ENCODE assay signal across 1 cellular context in the genomic region with DNA sequence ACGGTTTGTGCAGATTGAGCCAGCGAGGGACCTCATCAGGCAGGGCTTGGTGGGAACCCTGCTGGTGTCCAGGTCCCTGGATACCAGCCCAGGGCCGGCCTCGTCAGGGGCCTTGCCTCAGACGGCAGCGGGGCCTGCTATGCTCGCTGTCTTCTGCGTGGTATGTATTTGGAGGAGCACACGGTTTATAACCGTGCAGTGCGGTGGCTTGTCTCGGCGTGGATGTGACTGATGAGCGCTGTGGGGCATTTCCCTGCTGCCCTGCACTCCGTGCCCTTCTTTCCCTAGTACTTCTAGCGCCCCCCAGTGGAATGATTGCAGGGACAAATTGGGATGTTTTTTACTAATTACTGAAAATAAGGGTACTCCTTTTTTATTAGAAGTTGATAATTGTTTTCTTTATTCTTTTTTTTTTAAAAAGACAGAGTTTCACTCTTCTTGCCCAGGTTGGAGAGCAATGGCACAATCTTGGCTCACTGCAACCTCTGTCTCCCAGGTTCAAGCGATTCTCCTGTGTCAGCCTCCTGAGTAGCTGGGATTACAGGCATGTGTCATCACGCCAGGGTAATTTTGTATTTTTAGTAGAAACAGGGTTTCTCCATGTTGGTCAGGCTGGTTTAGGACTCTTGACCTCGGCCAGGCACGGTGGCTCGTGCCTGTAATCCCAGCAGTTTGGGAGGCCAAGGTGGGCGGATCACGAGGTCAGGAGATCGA.
TF ChIP-seq lines count a peak whose summit lies in the region.

No MANE protein-coding gene starts in this region.

TF ChIP-seq in GM23338, 12 proteins besides CTCF, POLR2A, EP300 and RAD21 (continued from another document):
- no peak for TF ChIP-seq ZNF114 (CRISPR knock-in tag; IDR thresholded peaks at IDR 0.05)
- TF ChIP-seq CREB1 (CRISPR knock-in tag; IDR thresholded peaks at IDR 0.05; ENCODE audit: low read depth), result no peak
- no peak for TF ChIP-seq STAT1 (IDR thresholded peaks at IDR 0.05; ENCODE audit: unreplicated experiment)
- TF ChIP-seq, protein P1, sequence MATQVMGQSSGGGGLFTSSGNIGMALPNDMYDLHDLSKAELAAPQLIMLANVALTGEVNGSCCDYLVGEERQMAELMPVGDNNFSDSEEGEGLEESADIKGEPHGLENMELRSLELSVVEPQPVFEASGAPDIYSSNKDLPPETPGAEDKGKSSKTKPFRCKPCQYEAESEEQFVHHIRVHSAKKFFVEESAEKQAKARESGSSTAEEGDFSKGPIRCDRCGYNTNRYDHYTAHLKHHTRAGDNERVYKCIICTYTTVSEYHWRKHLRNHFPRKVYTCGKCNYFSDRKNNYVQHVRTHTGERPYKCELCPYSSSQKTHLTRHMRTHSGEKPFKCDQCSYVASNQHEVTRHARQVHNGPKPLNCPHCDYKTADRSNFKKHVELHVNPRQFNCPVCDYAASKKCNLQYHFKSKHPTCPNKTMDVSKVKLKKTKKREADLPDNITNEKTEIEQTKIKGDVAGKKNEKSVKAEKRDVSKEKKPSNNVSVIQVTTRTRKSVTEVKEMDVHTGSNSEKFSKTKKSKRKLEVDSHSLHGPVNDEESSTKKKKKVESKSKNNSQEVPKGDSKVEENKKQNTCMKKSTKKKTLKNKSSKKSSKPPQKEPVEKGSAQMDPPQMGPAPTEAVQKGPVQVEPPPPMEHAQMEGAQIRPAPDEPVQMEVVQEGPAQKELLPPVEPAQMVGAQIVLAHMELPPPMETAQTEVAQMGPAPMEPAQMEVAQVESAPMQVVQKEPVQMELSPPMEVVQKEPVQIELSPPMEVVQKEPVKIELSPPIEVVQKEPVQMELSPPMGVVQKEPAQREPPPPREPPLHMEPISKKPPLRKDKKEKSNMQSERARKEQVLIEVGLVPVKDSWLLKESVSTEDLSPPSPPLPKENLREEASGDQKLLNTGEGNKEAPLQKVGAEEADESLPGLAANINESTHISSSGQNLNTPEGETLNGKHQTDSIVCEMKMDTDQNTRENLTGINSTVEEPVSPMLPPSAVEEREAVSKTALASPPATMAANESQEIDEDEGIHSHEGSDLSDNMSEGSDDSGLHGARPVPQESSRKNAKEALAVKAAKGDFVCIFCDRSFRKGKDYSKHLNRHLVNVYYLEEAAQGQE (IDR thresholded peaks at IDR 0.05; ENCODE audit: unreplicated experiment), result no peak
- TF ChIP-seq, protein P2, sequence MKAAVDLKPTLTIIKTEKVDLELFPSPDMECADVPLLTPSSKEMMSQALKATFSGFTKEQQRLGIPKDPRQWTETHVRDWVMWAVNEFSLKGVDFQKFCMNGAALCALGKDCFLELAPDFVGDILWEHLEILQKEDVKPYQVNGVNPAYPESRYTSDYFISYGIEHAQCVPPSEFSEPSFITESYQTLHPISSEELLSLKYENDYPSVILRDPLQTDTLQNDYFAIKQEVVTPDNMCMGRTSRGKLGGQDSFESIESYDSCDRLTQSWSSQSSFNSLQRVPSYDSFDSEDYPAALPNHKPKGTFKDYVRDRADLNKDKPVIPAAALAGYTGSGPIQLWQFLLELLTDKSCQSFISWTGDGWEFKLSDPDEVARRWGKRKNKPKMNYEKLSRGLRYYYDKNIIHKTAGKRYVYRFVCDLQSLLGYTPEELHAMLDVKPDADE (IDR thresholded peaks at IDR 0.05), result no peak
- TF ChIP-seq JUNB (IDR thresholded peaks at IDR 0.05; ENCODE audit: unreplicated experiment), result no peak
- TF ChIP-seq, protein P3, sequence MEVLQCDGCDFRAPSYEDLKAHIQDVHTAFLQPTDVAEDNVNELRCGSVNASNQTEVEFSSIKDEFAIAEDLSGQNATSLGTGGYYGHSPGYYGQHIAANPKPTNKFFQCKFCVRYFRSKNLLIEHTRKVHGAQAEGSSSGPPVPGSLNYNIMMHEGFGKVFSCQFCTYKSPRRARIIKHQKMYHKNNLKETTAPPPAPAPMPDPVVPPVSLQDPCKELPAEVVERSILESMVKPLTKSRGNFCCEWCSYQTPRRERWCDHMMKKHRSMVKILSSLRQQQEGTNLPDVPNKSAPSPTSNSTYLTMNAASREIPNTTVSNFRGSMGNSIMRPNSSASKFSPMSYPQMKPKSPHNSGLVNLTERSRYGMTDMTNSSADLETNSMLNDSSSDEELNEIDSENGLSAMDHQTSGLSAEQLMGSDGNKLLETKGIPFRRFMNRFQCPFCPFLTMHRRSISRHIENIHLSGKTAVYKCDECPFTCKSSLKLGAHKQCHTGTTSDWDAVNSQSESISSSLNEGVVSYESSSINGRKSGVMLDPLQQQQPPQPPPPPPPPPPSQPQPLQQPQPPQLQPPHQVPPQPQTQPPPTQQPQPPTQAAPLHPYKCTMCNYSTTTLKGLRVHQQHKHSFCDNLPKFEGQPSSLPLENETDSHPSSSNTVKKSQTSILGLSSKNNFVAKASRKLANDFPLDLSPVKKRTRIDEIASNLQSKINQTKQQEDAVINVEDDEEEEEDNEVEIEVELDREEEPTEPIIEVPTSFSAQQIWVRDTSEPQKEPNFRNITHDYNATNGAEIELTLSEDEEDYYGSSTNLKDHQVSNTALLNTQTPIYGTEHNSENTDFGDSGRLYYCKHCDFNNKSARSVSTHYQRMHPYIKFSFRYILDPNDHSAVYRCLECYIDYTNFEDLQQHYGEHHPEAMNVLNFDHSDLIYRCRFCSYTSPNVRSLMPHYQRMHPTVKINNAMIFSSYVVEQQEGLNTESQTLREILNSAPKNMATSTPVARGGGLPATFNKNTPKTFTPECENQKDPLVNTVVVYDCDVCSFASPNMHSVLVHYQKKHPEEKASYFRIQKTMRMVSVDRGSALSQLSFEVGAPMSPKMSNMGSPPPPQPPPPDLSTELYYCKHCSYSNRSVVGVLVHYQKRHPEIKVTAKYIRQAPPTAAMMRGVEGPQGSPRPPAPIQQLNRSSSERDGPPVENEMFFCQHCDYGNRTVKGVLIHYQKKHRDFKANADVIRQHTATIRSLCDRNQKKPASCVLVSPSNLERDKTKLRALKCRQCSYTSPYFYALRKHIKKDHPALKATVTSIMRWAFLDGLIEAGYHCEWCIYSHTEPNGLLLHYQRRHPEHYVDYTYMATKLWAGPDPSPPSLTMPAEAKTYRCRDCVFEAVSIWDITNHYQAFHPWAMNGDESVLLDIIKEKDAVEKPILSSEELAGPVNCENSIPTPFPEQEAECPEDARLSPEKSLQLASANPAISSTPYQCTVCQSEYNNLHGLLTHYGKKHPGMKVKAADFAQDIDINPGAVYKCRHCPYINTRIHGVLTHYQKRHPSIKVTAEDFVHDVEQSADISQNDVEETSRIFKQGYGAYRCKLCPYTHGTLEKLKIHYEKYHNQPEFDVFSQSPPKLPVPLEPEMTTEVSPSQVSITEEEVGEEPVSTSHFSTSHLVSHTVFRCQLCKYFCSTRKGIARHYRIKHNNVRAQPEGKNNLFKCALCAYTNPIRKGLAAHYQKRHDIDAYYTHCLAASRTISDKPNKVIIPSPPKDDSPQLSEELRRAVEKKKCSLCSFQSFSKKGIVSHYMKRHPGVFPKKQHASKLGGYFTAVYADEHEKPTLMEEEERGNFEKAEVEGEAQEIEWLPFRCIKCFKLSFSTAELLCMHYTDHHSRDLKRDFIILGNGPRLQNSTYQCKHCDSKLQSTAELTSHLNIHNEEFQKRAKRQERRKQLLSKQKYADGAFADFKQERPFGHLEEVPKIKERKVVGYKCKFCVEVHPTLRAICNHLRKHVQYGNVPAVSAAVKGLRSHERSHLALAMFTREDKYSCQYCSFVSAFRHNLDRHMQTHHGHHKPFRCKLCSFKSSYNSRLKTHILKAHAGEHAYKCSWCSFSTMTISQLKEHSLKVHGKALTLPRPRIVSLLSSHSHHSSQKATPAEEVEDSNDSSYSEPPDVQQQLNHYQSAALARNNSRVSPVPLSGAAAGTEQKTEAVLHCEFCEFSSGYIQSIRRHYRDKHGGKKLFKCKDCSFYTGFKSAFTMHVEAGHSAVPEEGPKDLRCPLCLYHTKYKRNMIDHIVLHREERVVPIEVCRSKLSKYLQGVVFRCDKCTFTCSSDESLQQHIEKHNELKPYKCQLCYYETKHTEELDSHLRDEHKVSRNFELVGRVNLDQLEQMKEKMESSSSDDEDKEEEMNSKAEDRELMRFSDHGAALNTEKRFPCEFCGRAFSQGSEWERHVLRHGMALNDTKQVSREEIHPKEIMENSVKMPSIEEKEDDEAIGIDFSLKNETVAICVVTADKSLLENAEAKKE (CRISPR knock-in tag; IDR thresholded peaks at IDR 0.05), result no peak
- TF ChIP-seq POLR2AphosphoS5 (IDR thresholded peaks at IDR 0.05; ENCODE audit: low read depth), result no peak
- no peak for TF ChIP-seq EZH2 (IDR thresholded peaks at IDR 0.05; ENCODE audit: low read depth, unreplicated experiment)
- TF ChIP-seq ZNF331 (CRISPR knock-in tag; IDR thresholded peaks at IDR 0.05; ENCODE audit: low read depth), result no peak
TF ChIP-seq in GM23338: peak in this region for 0.
